ENCODE assay signal across 8 cellular contexts in genomic region chr5:61866930-61867329, GRCh38.
A peak's percentile ranks its signal among the peaks of the same experiment; 100 is the strongest.
DNase-seq lines count a peak whose midpoint lies in the region; ATAC-seq, FAIRE-seq and TF ChIP-seq lines count a peak whose summit lies in the region.

No MANE protein-coding gene starts in this region.

- H3K4me3 ChIP-seq in HepG2 (replicated peaks in 1 of 3; ENCODE audit: insufficient read depth in 1 of 3, low read depth in 2 of 3, low read length in 3 of 3) (no peak overlapping the region), right lobe of liver (no peak overlapping the region), SJCRH30 (no peak overlapping the region), upper lobe of right lung (no peak overlapping the region)

- BruUV-seq in HepG2 (replicated peaks; lab: Mats Ljungman, UMichigan), result no TSS peak

- H3K9ac ChIP-seq in HepG2 (ENCODE audit: insufficient read depth, low read depth, low read length), result no peak overlapping the region

- H3K79me2 ChIP-seq in HepG2 (ENCODE audit: insufficient read depth, low read length), result no peaks in the 10 kb centered on the region

- TF ChIP-seq RAD21 in HepG2 (CRISPR knock-in tag; IDR thresholded peaks at IDR 0.05), result no peak

- TF ChIP-seq EP300 in HepG2 (IDR thresholded peaks at IDR 0.05; ENCODE audit: low read depth in 2 of 2, low read length in 2 of 2), result no peak
- no peak for TF ChIP-seq EP300 in HepG2 (CRISPR knock-in tag; IDR thresholded peaks at IDR 0.05; ENCODE audit: borderline replicate concordance)

- H3K36me3 ChIP-seq in HepG2 (replicated peaks in 1 of 2; ENCODE audit: control insufficient read depth in 1 of 2, insufficient read depth in 2 of 2, low read length in 2 of 2) (no peaks in the 10 kb centered on the region), right lobe of liver (no peaks in the 10 kb centered on the region), SJCRH30 (no peaks in the 10 kb centered on the region), upper lobe of right lung (no peaks in the 10 kb centered on the region)

- TF ChIP-seq POLR2A in HepG2 (IDR thresholded peaks at IDR 0.05; ENCODE audit: insufficient read depth in 1 of 2, low read depth in 2 of 2, low read length in 2 of 2) (no peak), right lobe of liver (IDR thresholded peaks at IDR 0.05) (no peak)

- H2AFZ ChIP-seq in HepG2 (ENCODE audit: low read length), result no peak overlapping the region

- FAIRE-seq in HepG2 (lab: Jason Lieb, UNC), result no peak

- H3K27ac ChIP-seq in HepG2 (ENCODE audit: extremely low read length, insufficient read depth, low read length), result no peak overlapping the region
- H3K27ac ChIP-seq in right lobe of liver, result no peak overlapping the region
- H3K27ac ChIP-seq in SJCRH30, result no peak overlapping the region
- H3K27ac ChIP-seq in upper lobe of right lung, result no peak overlapping the region

- peaks cover 7% of the 10 kb centered on the region; the same call in 1 of the 2 replicates for H3K9me3 ChIP-seq in HepG2 (ENCODE audit: low read length)
- no peaks in the 10 kb centered on the region for H3K9me3 ChIP-seq in right lobe of liver
- H3K9me3 ChIP-seq in SJCRH30 (replicated peaks), result no peaks in the 10 kb centered on the region
- H3K9me3 ChIP-seq in upper lobe of right lung, result no peaks in the 10 kb centered on the region

- H3K4me1 ChIP-seq in HepG2 (ENCODE audit: insufficient read depth, low read length) (no peaks in the 10 kb centered on the region), right lobe of liver (no peaks in the 10 kb centered on the region), SJCRH30 (no peaks in the 10 kb centered on the region), upper lobe of right lung (no peaks in the 10 kb centered on the region)

- no peak for TF ChIP-seq CTCF in HepG2 (CRISPR knock-in tag; IDR thresholded peaks at IDR 0.05)
- TF ChIP-seq CTCF in right lobe of liver (IDR thresholded peaks at IDR 0.05), result no peak
- TF ChIP-seq CTCF in upper lobe of right lung (IDR thresholded peaks at IDR 0.05), result no peak
- TF ChIP-seq CTCF in GM13976 (IDR thresholded peaks at IDR 0.05; ENCODE audit: borderline replicate concordance, control extremely low read depth, extremely low read depth, insufficient read depth, missing control alignments), result no peak

- intact Hi-C loops in HepG2 (cut with micrococcal nuclease; ENCODE audit: unreplicated experiment), result no loop called here
- intact Hi-C loops in right lobe of liver (cut with DNase I), result no loop called here
- intact Hi-C loops in upper lobe of right lung (cut with DNase I), result no loop called here

- ATAC-seq in HepG2 (no peak), right lobe of liver (no peak), HG03139 (IDR thresholded peaks at IDR 0.05; ENCODE audit: unreplicated experiment) (peak; percentile 77), upper lobe of right lung (peak; percentile 19)

- 3% methylated on average over 2 of the region's 3 CpGs for WGBS in HepG2 (ENCODE audit: low lambda C conversion rate)
- 43% methylated on average over 3 of the region's 3 CpGs for WGBS in right lobe of liver (ENCODE audit: insufficient coverage, low coverage, low lambda C conversion rate, missing lambda C conversion rate)

- no peak for DNase-seq in HepG2 (ENCODE audit: low spot score)
- DNase-seq in right lobe of liver, result no peak
- peak; percentile 5 to 27 for DNase-seq in SJCRH30
- DNase-seq in upper lobe of right lung, result no peak
- DNase-seq in NCI-H446 treated with DMSO at 0.1 percent for 48 hours (lab: John Stamatoyannopoulos, UW), result no peak
- no peak for DNase-seq in putamen (ENCODE audit: low spot score)
- no peak for DNase-seq in GM13976 (ENCODE audit: low spot score)

- CTCF ChIA-PET in HepG2 (lab: Yijun Ruan, JAX; ENCODE audit: low intra/inter-chr PET ratio, low total read pairs), result no interaction called here

- H3K4me2 ChIP-seq in HepG2 (ENCODE audit: low read depth, low read length), result no peak overlapping the region

- POLR2A ChIA-PET in HepG2 (lab: Yijun Ruan, JAX), result no interaction called here

- H3K27me3 ChIP-seq in HepG2 (ENCODE audit: control insufficient read depth in 1 of 2, insufficient read depth in 2 of 2, low read length in 2 of 2) (no peaks in the 10 kb centered on the region; a peak in 1 of 5 replicates), right lobe of liver (no peaks in the 10 kb centered on the region), SJCRH30 (no peaks in the 10 kb centered on the region), upper lobe of right lung (no peaks in the 10 kb centered on the region)

- in situ Hi-C loops in HepG2 (cut with HindIII; ENCODE audit: extremely low pct_ligation_motif_present, low pct_unique_long_range_greater_than_20kb) (no loop called here), GM13976 (cut with MboI; ENCODE audit: low sequenced_read_pairs, unreplicated experiment) (no loop called here)

- no peaks in the 10 kb centered on the region for H4K20me1 ChIP-seq in HepG2 (ENCODE audit: insufficient read depth, low read length)

TF ChIP-seq in HepG2, 621 proteins besides CTCF, POLR2A, EP300 and RAD21:
- TF ChIP-seq FOSL2 (CRISPR knock-in tag; IDR thresholded peaks at IDR 0.05) (peak; percentile 63), ZNF414 (CRISPR knock-in tag; IDR thresholded peaks at IDR 0.05) (no peak)

Comparison
In these comparisons a context has a peak if more than half of its experiments do, and no peak if none do; other contexts are left out.
1. ATAC-seq: peak in HG03139 (single experiment) and upper lobe of right lung (single experiment); none in HepG2 (single experiment) and right lobe of liver (0 of 4).
2. DNase-seq: peak in SJCRH30 (2 of 2); none in HepG2 (single experiment), right lobe of liver (0 of 3), upper lobe of right lung (single experiment), NCI-H446 treated with DMSO at 0.1 percent for 48 hours (single experiment), putamen (single experiment) and GM13976 (single experiment).